Comparison of ENCODE assay signal across 17 cellular contexts in the genomic region with DNA sequence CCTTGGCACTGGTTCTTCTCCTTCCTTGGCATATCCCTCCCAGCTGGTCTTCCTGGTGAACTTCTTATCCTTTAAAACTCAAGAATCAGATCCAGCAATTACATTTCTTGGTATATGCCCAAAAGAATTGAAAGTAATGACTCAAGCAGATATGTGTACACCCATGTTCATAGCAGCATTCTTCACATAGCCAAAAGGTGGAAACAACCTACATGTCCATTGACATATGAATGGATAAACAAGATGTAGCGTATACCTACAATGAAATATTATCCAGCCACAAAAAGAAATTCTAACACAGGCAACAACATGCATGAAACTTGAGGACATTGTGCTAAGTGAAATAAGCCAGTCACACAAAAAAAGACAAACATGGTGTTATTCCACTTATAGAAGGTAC.
"Had no signal": no experiment of that assay in that cellular context is flagged by ENCODE, and none has a peak within 500 bp of the region (broad histone marks: within the 10 kb centered on the region; RNA-seq: fewer than 3 reads in every experiment).

No MANE protein-coding gene starts in this region.

- H3K27ac ChIP-seq: coronary artery, heart left ventricle, testis, transverse colon had no signal

- H3K4me1 Mint-ChIP-seq: endodermal cell; natural killer cell; neural crest cell; stimulated activated naive CD8-positive, alpha-beta T cell treated with anti-CD3 and anti-CD28 coated beads, Interleukin-15, amount 100 ng/mL, for 72 hours had no signal

- H3K9me3 ChIP-seq: heart left ventricle, testis, transverse colon had no signal

- H3K27ac Mint-ChIP-seq: endodermal cell; memory B cell; mesothelial cell of epicardium; natural killer cell; stimulated activated naive B cell treated with anti-CD40 and anti-IgM and Interleukin-4, amounts not matched to agents 10 μg/mL and 1 μg/mL and 100 μg/mL, for 72 hours; stimulated activated naive CD8-positive, alpha-beta T cell treated with anti-CD3 and anti-CD28 coated beads, Interleukin-15, amount 100 ng/mL, for 72 hours had no signal

- H3K4me3 Mint-ChIP-seq: endodermal cell; memory B cell; mesothelial cell of epicardium; natural killer cell; neural crest cell; stimulated activated naive B cell treated with anti-CD40 and anti-IgM and Interleukin-4, amounts not matched to agents 10 μg/mL and 1 μg/mL and 100 μg/mL, for 72 hours; stimulated activated naive CD8-positive, alpha-beta T cell treated with anti-CD3 and anti-CD28 coated beads, Interleukin-15, amount 100 ng/mL, for 72 hours had no signal

- DNase-seq: effector CD4-positive, alpha-beta T cell; endodermal cell; foreskin melanocyte; heart left ventricle; hippocampal formation; natural killer cell; posterior cingulate gyrus; stimulated activated CD4-positive, alpha-beta T cell treated with anti-CD3 and anti-CD28 coated beads, Interleukin-2, amount 100 ng/mL, for 24 hours; stimulated activated CD4-positive, alpha-beta T cell treated with anti-CD3 and anti-CD28 coated beads, Interleukin-4, amount 100 ng/mL, for 4 hours; stimulated activated naive B cell treated with anti-CD40 and anti-IgM and Interleukin-4, amounts not matched to agents 10 μg/mL and 1 μg/mL and 100 μg/mL, for 72 hours; stimulated activated naive CD8-positive, alpha-beta T cell treated with anti-CD3 and anti-CD28 coated beads, Interleukin-15, amount 100 ng/mL, for 72 hours; testis; transverse colon had no signal

- H3K36me3 ChIP-seq: heart left ventricle, transverse colon had no signal

- H3K4me1 ChIP-seq: heart left ventricle, testis, transverse colon had no signal

- H3K4me3 ChIP-seq: coronary artery, heart left ventricle, testis, transverse colon had no signal

- H3K36me3 Mint-ChIP-seq: memory B cell; mesothelial cell of epicardium; natural killer cell; stimulated activated naive B cell treated with anti-CD40 and anti-IgM and Interleukin-4, amounts not matched to agents 10 μg/mL and 1 μg/mL and 100 μg/mL, for 72 hours had no signal

- H3K9me3 Mint-ChIP-seq: endodermal cell; memory B cell; natural killer cell; neural crest cell; stimulated activated naive B cell treated with anti-CD40 and anti-IgM and Interleukin-4, amounts not matched to agents 10 μg/mL and 1 μg/mL and 100 μg/mL, for 72 hours; stimulated activated naive CD8-positive, alpha-beta T cell treated with anti-CD3 and anti-CD28 coated beads, Interleukin-15, amount 100 ng/mL, for 72 hours had no signal

- H3K27me3 ChIP-seq: heart left ventricle, testis, transverse colon had no signal
